ENCODE assay signal across 35 cellular contexts in genomic region chr7:3000566-3000965, GRCh38. TPM values are rescaled to one million over a fixed set of nuclear protein-coding genes. Genes with fewer than 3 reads are reported as not detected.
DNase-seq lines count a peak whose midpoint lies in the region; ATAC-seq, FAIRE-seq and TF ChIP-seq lines count a peak whose summit lies in the region.
"Had no signal": no experiment of that assay in that cellular context is flagged by ENCODE, and none has a peak within 500 bp of the region (broad histone marks: within the 10 kb centered on the region; RNA-seq: fewer than 3 reads in every experiment).

No MANE protein-coding gene starts in this region.

- intact Hi-C loops in esophagus muscularis mucosa (cut with DNase I), result no loop called here

- DNase-seq in activated T-cell treated with anti-CD3 and anti-CD28 coated beads, Interleukin-2, amount 50 U/mL, for 24 hours, result peak; percentile 11
- DNase-seq in activated T-cell treated with anti-CD3 and anti-CD28 coated beads, Interleukin-2, amount 50 U/mL, for 48 hours, result no peak
- peak; percentile 10 for DNase-seq in RPMI7951 (ENCODE audit: low read depth)
- no peak for DNase-seq in H1 (ENCODE audit: low read depth in 1 of 2, low spot score in 2 of 2)
- no peak for DNase-seq in stimulated activated effector memory CD8-positive, alpha-beta T cell treated with anti-CD3 and anti-CD28 coated beads, Interleukin-12 subunit alpha, Interleukin-12 subunit beta, amount 100 ng/mL, for 72 hours (ENCODE audit: low spot score in 2 of 2)
- no peak for DNase-seq in esophagus muscularis mucosa (ENCODE audit: extremely low spot score)
- DNase-seq: activated CD4-positive, alpha-beta T cell treated with anti-CD3 and anti-CD28 coated beads for 48 hours; activated naive CD8-positive, alpha-beta T cell treated with anti-CD3 and anti-CD28 coated beads for 36 hours; aorta; COR-L47; cortex of kidney; effector memory CD4-positive, alpha-beta T cell; H9; Karpas-422; NCI-H1417; NCI-H2081; NCI-H226; NCI-H526 treated with DMSO at 0.1 percent for 48 hours; SHP77; spleen; stimulated activated CD4-positive, alpha-beta T cell treated with anti-CD3 and anti-CD28 coated beads, Interleukin-2, amount 100 ng/mL, for 24 hours; SW 1271; T-helper 9 cell had no signal

- no peak for FAIRE-seq in H1 (lab: Jason Lieb, UNC)
- FAIRE-seq: bronchial epithelial cell had no signal

- H4K8ac ChIP-seq in H1 (ENCODE audit: extremely low read depth, insufficient read depth, low read length), result no peak overlapping the region

- POLR2A ChIA-PET in H1 (lab: Charles Lee; ENCODE audit: partially characterized antibody), result interaction anchor here (1.6 kb wide), 1 partner anchor 127 kb away, joined by 3 read pairs; no protein-coding TSS in a partner anchor

- peak; percentile 22 to 29; a peak in 3 of 4 replicates for TF ChIP-seq RAD21 in H1 (IDR thresholded peaks at IDR 0.05 in 1 of 2, conservative IDR thresholded peaks at IDR 0.05 in 1 of 2; ENCODE audit: low read depth in 2 of 2, low read length in 2 of 2)

- H3K14ac ChIP-seq in H1 (ENCODE audit: insufficient read length), result no peak overlapping the region

- H2BK120ac ChIP-seq in H1 (replicated peaks; ENCODE audit: low read depth, low read length), result no peak overlapping the region

- H3K4me1 ChIP-seq in H1 (replicated peaks in 1 of 4; ENCODE audit: control insufficient read depth in 3 of 4, insufficient read depth in 4 of 4, low read length in 3 of 4), result no peaks in the 10 kb centered on the region
- H3K4me1 ChIP-seq in esophagus muscularis mucosa, result no peaks in the 10 kb centered on the region
- H3K4me1 ChIP-seq: BLaER1 treated with 17β-estradiol and CSF1 and Interleukin-3, amounts not matched to agents 10 nM and 100 nM; parathyroid adenoma; spleen; vagina had no signal

- H3K27ac ChIP-seq in H1 (ENCODE audit: low read depth, low read length) (no peak overlapping the region), esophagus muscularis mucosa (replicated peaks in 1 of 4) (no peak overlapping the region)
- H3K27ac ChIP-seq: BLaER1 treated with 17β-estradiol and CSF1 and Interleukin-3, amounts not matched to agents 10 nM and 100 nM; parathyroid adenoma; spleen; thoracic aorta; vagina had no signal

- peak overlapping the region; percentile 40 for H3K27ac Mint-ChIP-seq in activated T-cell treated with anti-CD3 and anti-CD28 coated beads, Interleukin-2, amount 50 U/mL, for 24 hours
- H3K27ac Mint-ChIP-seq in stimulated activated effector memory CD8-positive, alpha-beta T cell treated with anti-CD3 and anti-CD28 coated beads, Interleukin-12 subunit alpha, Interleukin-12 subunit beta, amount 100 ng/mL, for 72 hours, result peak overlapping the region; percentile 87
- H3K27ac Mint-ChIP-seq: activated naive CD8-positive, alpha-beta T cell treated with anti-CD3 and anti-CD28 coated beads for 36 hours; activated T-helper 2 cell treated with anti-CD3 and anti-CD28 coated beads, Interferon-gamma antibody, Interleukin-2, Interleukin-4, amounts not matched to agents 10 μg/mL and 5 μg/mL and 100 μg/mL, durations not matched to agents 14 hours and 24 hours and 36 hours; memory B cell; stimulated activated naive CD8-positive, alpha-beta T cell treated with anti-CD3 and anti-CD28 coated beads, Interleukin-15, Interleukin-2, amounts not matched to agents 100 ng/mL and 50 ng/mL, for 24 hours had no signal

- TF ChIP-seq POLR2A in H1 (IDR thresholded peaks at IDR 0.05; ENCODE audit: control extremely low read depth in 1 of 2, low read depth in 2 of 2, low read length in 2 of 2) (no peak), esophagus muscularis mucosa (IDR thresholded peaks at IDR 0.05; ENCODE audit: low read depth) (no peak)

- no peak overlapping the region for H2BK12ac ChIP-seq in H1 (ENCODE audit: low read depth, low read length)

- H2BK15ac ChIP-seq in H1 (ENCODE audit: low read length), result no peak overlapping the region

- no peaks in the 10 kb centered on the region for H3K23me2 ChIP-seq in H1 (ENCODE audit: low read depth, low read length)

- no peak for TF ChIP-seq EP300 in H1 (IDR thresholded peaks at IDR 0.05; ENCODE audit: borderline replicate concordance in 1 of 2, low read depth in 2 of 2, low read length in 2 of 2)
- TF ChIP-seq EP300 in esophagus muscularis mucosa (IDR thresholded peaks at IDR 0.05), result no peak

- WGBS in H1 (ENCODE audit: extremely low coverage in 1 of 2, insufficient coverage in 1 of 2, insufficient read length in 1 of 2, insufficient replicate concordance in 2 of 2, low coverage in 1 of 2, low lambda C conversion rate in 2 of 2, missing lambda C conversion rate in 1 of 2), 2 experiments, result 87% methylated on average over 8 of the region's 8 CpGs; no CpG with 5 or more reads in 1 of the 2 experiments
- WGBS in esophagus muscularis mucosa, result 92% methylated on average over 8 of the region's 8 CpGs

- CTCF ChIA-PET in H1 (lab: Charles Lee; ENCODE audit: partially characterized antibody), result interaction anchor here (0.6 to 2.3 kb wide), 4 partner anchors 35 to 154 kb away, joined by 3 to 6 read pairs (median 5); no protein-coding TSS in a partner anchor

- no peak overlapping the region for H2BK5ac ChIP-seq in H1 (ENCODE audit: low read depth, low read length)

- H2AK5ac ChIP-seq in H1 (ENCODE audit: low read depth, low read length), result no peak overlapping the region

- H3K4me3 ChIP-seq in H1 (ENCODE audit: extremely low read depth in 1 of 4, insufficient read depth in 2 of 4, low read depth in 3 of 4, low read length in 4 of 4) (no peak overlapping the region), esophagus muscularis mucosa (no peak overlapping the region)
- H3K4me3 ChIP-seq: BLaER1 treated with 17β-estradiol and CSF1 and Interleukin-3, amounts not matched to agents 10 nM and 100 nM; spleen; thoracic aorta; vagina had no signal

- H3K4me2 ChIP-seq in H1 (ENCODE audit: insufficient read depth in 1 of 2, low read depth in 2 of 2, low read length in 2 of 2), result no peak overlapping the region
- H3K4me2 ChIP-seq: BLaER1 treated with 17β-estradiol and CSF1 and Interleukin-3, amounts not matched to agents 10 nM and 100 nM had no signal

- no peak overlapping the region for H3K23ac ChIP-seq in H1 (ENCODE audit: insufficient read length)

- no peak overlapping the region for H4K91ac ChIP-seq in H1 (replicated peaks; ENCODE audit: insufficient read length, low read length)

- H4K20me1 ChIP-seq in H1 (replicated peaks in 1 of 2; ENCODE audit: control insufficient read depth in 1 of 2, insufficient read depth in 2 of 2, low read length in 2 of 2), result no peaks in the 10 kb centered on the region
- H4K20me1 ChIP-seq: BLaER1 treated with 17β-estradiol and CSF1 and Interleukin-3, amounts not matched to agents 10 nM and 100 nM had no signal

- no peak overlapping the region for H3K56ac ChIP-seq in H1 (replicated peaks; ENCODE audit: insufficient read length, low read depth, low read length)

- H3K9me3 ChIP-seq in H1 (ENCODE audit: insufficient read depth in 2 of 2, low read depth in 1 of 2, low read length in 1 of 2) (no peaks in the 10 kb centered on the region), esophagus muscularis mucosa (no peaks in the 10 kb centered on the region)
- H3K9me3 ChIP-seq: thoracic aorta, vagina had no signal

- H3K18ac ChIP-seq in H1 (ENCODE audit: extremely low read depth, low read length), result no peak overlapping the region

- ATAC-seq in stimulated activated effector memory CD8-positive, alpha-beta T cell treated with anti-CD3 and anti-CD28 coated beads, Interleukin-12 subunit alpha, Interleukin-12 subunit beta, amount 100 ng/mL, for 72 hours, result no peak
- no peak for ATAC-seq in GM18867 (IDR thresholded peaks at IDR 0.05; ENCODE audit: unreplicated experiment)
- ATAC-seq: left lobe of liver, Panc1 had no signal

- H3K27me3 Mint-ChIP-seq in activated T-cell treated with anti-CD3 and anti-CD28 coated beads, Interleukin-2, amount 50 U/mL, for 24 hours, result no peaks in the 10 kb centered on the region
- H3K27me3 Mint-ChIP-seq: activated naive CD8-positive, alpha-beta T cell treated with anti-CD3 and anti-CD28 coated beads for 36 hours; memory B cell; stimulated activated naive CD8-positive, alpha-beta T cell treated with anti-CD3 and anti-CD28 coated beads, Interleukin-15, Interleukin-2, amounts not matched to agents 100 ng/mL and 50 ng/mL, for 24 hours had no signal

- H3K4ac ChIP-seq in H1 (replicated peaks; ENCODE audit: insufficient read length, low read depth, low read length), result no peak overlapping the region

- TF ChIP-seq CTCF in H1 (IDR thresholded peaks at IDR 0.05; ENCODE audit: control extremely low read depth in 1 of 3, insufficient read depth in 1 of 3, low read depth in 1 of 3, low read length in 3 of 3), result no peak
- TF ChIP-seq CTCF in esophagus muscularis mucosa (IDR thresholded peaks at IDR 0.05), result no peak

- no peaks in the 10 kb centered on the region for H3K27me3 ChIP-seq in H1 (replicated peaks in 1 of 4; ENCODE audit: control insufficient read depth in 3 of 4, extremely low read depth in 1 of 4, insufficient read depth in 3 of 4, low read length in 3 of 4)
- H3K27me3 ChIP-seq in esophagus muscularis mucosa, result peaks cover 0 to 6% (median 0%) of the 10 kb centered on the region in 4 donors
- H3K27me3 ChIP-seq: BLaER1 treated with 17β-estradiol and CSF1 and Interleukin-3, amounts not matched to agents 10 nM and 100 nM; spleen; vagina had no signal

- H3K79me1 ChIP-seq in H1 (ENCODE audit: low read depth, low read length), result no peaks in the 10 kb centered on the region

- no peak overlapping the region for H3K9ac ChIP-seq in H1 (replicated peaks in 1 of 4; ENCODE audit: extremely low read depth in 1 of 4, low read depth in 3 of 4, low read length in 3 of 4)
- H3K9ac ChIP-seq: BLaER1 treated with 17β-estradiol and CSF1 and Interleukin-3, amounts not matched to agents 10 nM and 100 nM; parathyroid adenoma had no signal

- peaks cover 33% of the 10 kb centered on the region for H3K4me1 Mint-ChIP-seq in activated T-cell treated with anti-CD3 and anti-CD28 coated beads, Interleukin-2, amount 50 U/mL, for 24 hours (ENCODE audit: low read depth)
- peaks cover 45% of the 10 kb centered on the region for H3K4me1 Mint-ChIP-seq in stimulated activated effector memory CD8-positive, alpha-beta T cell treated with anti-CD3 and anti-CD28 coated beads, Interleukin-12 subunit alpha, Interleukin-12 subunit beta, amount 100 ng/mL, for 72 hours

- no peaks in the 10 kb centered on the region for H3K36me3 ChIP-seq in H1 (ENCODE audit: control insufficient read depth in 2 of 4, insufficient read depth in 4 of 4, low read length in 3 of 4)
- no peaks in the 10 kb centered on the region for H3K36me3 ChIP-seq in esophagus muscularis mucosa
- H3K36me3 ChIP-seq: thoracic aorta, vagina had no signal

- no peak overlapping the region for H2BK20ac ChIP-seq in H1 (ENCODE audit: low read length)

- peaks cover 10% of the 10 kb centered on the region for H3K9me3 Mint-ChIP-seq in activated T-cell treated with anti-CD3 and anti-CD28 coated beads, Interleukin-2, amount 50 U/mL, for 24 hours
- H3K9me3 Mint-ChIP-seq in stimulated activated effector memory CD8-positive, alpha-beta T cell treated with anti-CD3 and anti-CD28 coated beads, Interleukin-12 subunit alpha, Interleukin-12 subunit beta, amount 100 ng/mL, for 72 hours, result peaks cover 3% of the 10 kb centered on the region
- H3K9me3 Mint-ChIP-seq: memory B cell had no signal

- H4K5ac ChIP-seq in H1 (ENCODE audit: insufficient read length, low read depth, low read length), result no peak overlapping the region

- no peak overlapping the region for H2AFZ ChIP-seq in H1 (ENCODE audit: low read length)
- H2AFZ ChIP-seq: parathyroid adenoma had no signal

- no peaks in the 10 kb centered on the region for H3K79me2 ChIP-seq in H1 (ENCODE audit: control insufficient read depth in 1 of 2, insufficient read depth in 2 of 2, low read length in 2 of 2)
- H3K79me2 ChIP-seq: parathyroid adenoma had no signal

- H3K4me3 Mint-ChIP-seq in activated T-cell treated with anti-CD3 and anti-CD28 coated beads, Interleukin-2, amount 50 U/mL, for 24 hours, result no peak overlapping the region
- H3K4me3 Mint-ChIP-seq in stimulated activated effector memory CD8-positive, alpha-beta T cell treated with anti-CD3 and anti-CD28 coated beads, Interleukin-12 subunit alpha, Interleukin-12 subunit beta, amount 100 ng/mL, for 72 hours, result no peak overlapping the region
- H3K4me3 Mint-ChIP-seq: activated naive CD8-positive, alpha-beta T cell treated with anti-CD3 and anti-CD28 coated beads for 36 hours; H9; memory B cell; stimulated activated naive CD8-positive, alpha-beta T cell treated with anti-CD3 and anti-CD28 coated beads, Interleukin-15, Interleukin-2, amounts not matched to agents 100 ng/mL and 50 ng/mL, for 24 hours had no signal

- H3K36me3 Mint-ChIP-seq in activated T-cell treated with anti-CD3 and anti-CD28 coated beads, Interleukin-2, amount 50 U/mL, for 24 hours (ENCODE audit: low read depth), result peaks cover 71% of the 10 kb centered on the region
- H3K36me3 Mint-ChIP-seq in stimulated activated effector memory CD8-positive, alpha-beta T cell treated with anti-CD3 and anti-CD28 coated beads, Interleukin-12 subunit alpha, Interleukin-12 subunit beta, amount 100 ng/mL, for 72 hours, result peaks cover 50% of the 10 kb centered on the region

RNA-seq across cellular contexts. Expression of gene CARD11, which starts 43.1 kb away (rescaled TPM):
- under 0.01 TPM in 1 of 2 replicates, not detected in the other for total RNA-seq in RPMI7951 (2014; rRNA removed; shearing (Covaris generic))
- 29.8 and 33.4 TPM in 2 replicates for total RNA-seq in H1 (2021; fragmentation: NEBNext Ultra II Directional; extraction: Animal tissue kit (Norgen Biotek cat#: 25700))
- 12.6 and 15.1 TPM in 2 replicates for polyA plus RNA-seq in H1 (2011; rRNA removed)
- polyA plus RNA-seq in H1 (2011; cell fraction: cytosol; rRNA removed), result 13.2 TPM
- 24.4 TPM for polyA plus RNA-seq in H1 (2011; cell fraction: nucleus; rRNA removed)
- polyA plus RNA-seq in H1 (2012, experiment 1 of 2), result 14.3 to 24.3 TPM (median 22.7 TPM) in 4 replicates
- 11.5 TPM for polyA plus RNA-seq in H1 (2012, experiment 2 of 2)
- 22.1 TPM for polyA plus RNA-seq in H1 (2013, experiment 1 of 2)
- 21.7 TPM for polyA plus RNA-seq in H1 (2013, experiment 2 of 2)
- 18.1 and 21.5 TPM in 2 replicates for polyA minus RNA-seq in H1 (2011; rRNA and poly(A)+ RNA removed)
- polyA minus RNA-seq in H1 (2011; cell fraction: cytosol; rRNA and poly(A)+ RNA removed), result 9.8 TPM
- polyA minus RNA-seq in H1 (2011; cell fraction: nucleus; rRNA and poly(A)+ RNA removed), result 8.6 TPM
- 1 to 10 TPM in 1 of 4 donors, under 1 TPM in 3; 0.26 to 2.0 (median 0.70) TPM for total RNA-seq in esophagus muscularis mucosa
- total RNA-seq: G401 had no signal

Comparison
In these comparisons a context has a peak if more than half of its experiments do, and no peak if none do; other contexts are left out.
1. DNase-seq: peak in activated T-cell treated with anti-CD3 and anti-CD28 coated beads, Interleukin-2, amount 50 U/mL, for 24 hours (single experiment) and RPMI7951 (single experiment); none in activated T-cell treated with anti-CD3 and anti-CD28 coated beads, Interleukin-2, amount 50 U/mL, for 48 hours (0 of 2), H1 (0 of 2), stimulated activated effector memory CD8-positive, alpha-beta T cell treated with anti-CD3 and anti-CD28 coated beads, Interleukin-12 subunit alpha, Interleukin-12 subunit beta, amount 100 ng/mL, for 72 hours (0 of 2) and esophagus muscularis mucosa (single experiment).
2. RNA of gene CARD11, which starts 43.1 kb away (total RNA-seq): 29.8 to 33.4 TPM in H1; 0.26 to 2.0 TPM in esophagus muscularis mucosa and under 0.01 TPM in RPMI7951; every median in the first group is over 10 times any median in the second.